Comparison of ENCODE assay signal across 8 cellular contexts in the genomic region with DNA sequence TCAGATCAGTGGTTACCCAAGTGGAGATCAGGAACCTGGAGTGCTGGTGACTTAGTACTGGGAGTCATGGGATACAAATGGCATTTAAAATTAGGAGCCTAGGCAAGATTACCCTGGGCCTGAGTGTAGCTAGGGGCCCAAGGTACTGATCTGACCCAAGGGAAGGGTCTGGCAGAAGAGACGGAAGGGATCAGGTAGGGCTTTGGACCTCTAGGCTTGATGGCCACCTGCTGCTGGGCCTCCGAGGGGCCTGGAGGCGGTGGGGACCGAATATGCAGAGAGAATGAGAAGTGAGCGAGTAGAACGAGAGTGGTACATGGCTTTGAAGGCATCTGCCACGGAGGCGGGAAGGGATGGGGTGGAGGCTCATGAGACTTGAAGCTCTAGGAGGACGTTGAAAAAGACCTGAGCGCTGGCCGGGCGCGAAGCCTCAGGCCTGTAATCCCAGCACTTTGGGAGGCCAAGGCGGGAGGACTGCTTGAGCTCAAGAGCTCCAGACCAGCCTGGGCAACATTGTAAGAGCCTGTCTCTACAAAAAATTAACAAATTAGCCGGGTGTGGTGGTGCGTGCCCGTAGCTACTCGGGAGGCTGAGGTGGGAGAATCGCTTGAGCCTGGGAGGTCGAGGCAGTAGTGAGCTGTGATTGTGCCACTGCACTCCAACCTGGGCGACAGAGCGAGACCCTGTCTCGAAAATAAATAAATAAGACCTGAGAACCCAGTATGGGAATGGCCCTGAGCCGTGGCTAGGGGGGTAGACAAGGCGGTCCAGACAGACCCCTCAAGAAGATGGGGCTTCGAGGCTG. TPM values are rescaled to one million over a fixed set of nuclear protein-coding genes. Genes with fewer than 3 reads are reported as not detected.
DNase-seq lines count a peak whose midpoint lies in the region; ATAC-seq and TF ChIP-seq lines count a peak whose summit lies in the region.

No MANE protein-coding gene starts in this region.

- H3K27me3 ChIP-seq in kidney epithelial cell (ENCODE audit: control insufficient read depth, insufficient read depth, low read length) (no peaks in the 10 kb centered on the region), testis (no peaks in the 10 kb centered on the region)

- H3K4me1 Mint-ChIP-seq in T-helper 2 cell treated with Interferon-gamma antibody and Interleukin-4, amounts not matched to agents 5 μg/mL and 100 μg/mL, for 36 hours (ENCODE audit: low read depth): peaks cover 15% of the 10 kb centered on the region
- H3K4me1 Mint-ChIP-seq in activated naive CD8-positive, alpha-beta T cell treated with anti-CD3 and anti-CD28 coated beads for 36 hours: peaks cover 23% of the 10 kb centered on the region

- no peaks in the 10 kb centered on the region for H3K9me3 Mint-ChIP-seq in T-helper 2 cell treated with Interferon-gamma antibody and Interleukin-4, amounts not matched to agents 5 μg/mL and 100 μg/mL, for 36 hours
- H3K9me3 Mint-ChIP-seq in activated naive CD8-positive, alpha-beta T cell treated with anti-CD3 and anti-CD28 coated beads for 36 hours: no peaks in the 10 kb centered on the region

- no peak for TF ChIP-seq POLR2A in testis (IDR thresholded peaks at IDR 0.05)

- H3K9me3 ChIP-seq in testis: no peaks in the 10 kb centered on the region

- no peaks in the 10 kb centered on the region for H3K27me3 Mint-ChIP-seq in T-helper 2 cell treated with Interferon-gamma antibody and Interleukin-4, amounts not matched to agents 5 μg/mL and 100 μg/mL, for 36 hours (ENCODE audit: low read depth)
- H3K27me3 Mint-ChIP-seq in activated naive CD8-positive, alpha-beta T cell treated with anti-CD3 and anti-CD28 coated beads for 36 hours: no peaks in the 10 kb centered on the region

- no peak for ATAC-seq in GM21717 (IDR thresholded peaks at IDR 0.05; ENCODE audit: unreplicated experiment)

- H3K36me3 Mint-ChIP-seq in T-helper 2 cell treated with Interferon-gamma antibody and Interleukin-4, amounts not matched to agents 5 μg/mL and 100 μg/mL, for 36 hours (ENCODE audit: low read depth): peaks cover 9% of the 10 kb centered on the region
- peaks cover 4% of the 10 kb centered on the region for H3K36me3 Mint-ChIP-seq in activated naive CD8-positive, alpha-beta T cell treated with anti-CD3 and anti-CD28 coated beads for 36 hours

- peak overlapping the region; percentile 98 for H3K27ac Mint-ChIP-seq in T-helper 2 cell treated with Interferon-gamma antibody and Interleukin-4, amounts not matched to agents 5 μg/mL and 100 μg/mL, for 36 hours
- peak overlapping the region; percentile 97 for H3K27ac Mint-ChIP-seq in activated naive CD8-positive, alpha-beta T cell treated with anti-CD3 and anti-CD28 coated beads for 36 hours

- H3K4me1 ChIP-seq in testis: peaks cover 6% of the 10 kb centered on the region

- H3K36me3 ChIP-seq in kidney epithelial cell (ENCODE audit: control insufficient read depth, insufficient read depth, low read length) (no peaks in the 10 kb centered on the region), testis (ENCODE audit: low read depth, missing control alignments) (no peaks in the 10 kb centered on the region)

- peak overlapping the region; percentile 99 for H3K4me3 Mint-ChIP-seq in T-helper 2 cell treated with Interferon-gamma antibody and Interleukin-4, amounts not matched to agents 5 μg/mL and 100 μg/mL, for 36 hours
- peak overlapping the region; percentile 99 for H3K4me3 Mint-ChIP-seq in activated naive CD8-positive, alpha-beta T cell treated with anti-CD3 and anti-CD28 coated beads for 36 hours

- peak overlapping the region; percentile 80 to 88 for H3K27ac ChIP-seq in testis

- 47 to 57% methylated on average over 26 of the region's 26 CpGs for WGBS in testis, 2 donors

- intact Hi-C loops in testis (cut with DNase I; ENCODE audit: low total_unique reads): no loop called here

- H3K4me3 ChIP-seq in kidney epithelial cell (ENCODE audit: low read depth, low read length) (peak overlapping the region; percentile 76), testis (peak overlapping the region; percentile 77 to 87)

- DNase-seq in T-helper 2 cell treated with Interferon-gamma antibody and Interleukin-4, amounts not matched to agents 5 μg/mL and 100 μg/mL, for 36 hours (ENCODE audit: low spot score): no peak
- no peak for DNase-seq in T-helper 2 cell
- no peak for DNase-seq in activated naive CD8-positive, alpha-beta T cell treated with anti-CD3 and anti-CD28 coated beads for 36 hours
- DNase-seq in kidney epithelial cell (ENCODE audit: low read depth): no peak
- DNase-seq in testis: no peak
- DNase-seq in EL: no peak
- DNase-seq in stimulated activated CD4-positive, alpha-beta T cell treated with anti-CD3 and anti-CD28 coated beads, Interleukin-2, amount 100 ng/mL, for 24 hours: no peak

- TF ChIP-seq CTCF in kidney epithelial cell (IDR thresholded peaks at IDR 0.05; ENCODE audit: insufficient read depth, low read length, poor library complexity, severe bottlenecking) (no peak), testis (IDR thresholded peaks at IDR 0.05) (no peak)

RNA-seq across cellular contexts. Expression of a gene that starts 0.6 kb away (rescaled TPM):
- 10 to 100 TPM; 41.6 to 43.8 TPM for total RNA-seq in activated naive CD8-positive, alpha-beta T cell treated with anti-CD3 and anti-CD28 coated beads for 36 hours
- 34.6 and 41.1 TPM in 2 replicates for total RNA-seq in kidney epithelial cell
- total RNA-seq in testis: 10 to 100 TPM; 64.6 to 65.3 TPM
- 35.5 TPM for polyA plus RNA-seq in testis (ENCODE audit: insufficient read depth, low read depth, low replicate concordance)

RNA-seq across cellular contexts. Expression of a gene that starts 23.1 kb away (rescaled TPM):
- total RNA-seq in activated naive CD8-positive, alpha-beta T cell treated with anti-CD3 and anti-CD28 coated beads for 36 hours: 10 to 100 TPM; 52.6 to 53.8 TPM
- 82.8 and 87.1 TPM in 2 replicates for total RNA-seq in kidney epithelial cell
- 10 to 100 TPM; 33.0 to 34.3 TPM for total RNA-seq in testis
- 23.9 TPM for polyA plus RNA-seq in testis (ENCODE audit: insufficient read depth, low read depth, low replicate concordance)

RNA-seq across cellular contexts. Expression of a gene that starts 32.7 kb away (rescaled TPM):
- total RNA-seq in activated naive CD8-positive, alpha-beta T cell treated with anti-CD3 and anti-CD28 coated beads for 36 hours: under 1 TPM; 0.29 to 0.34 TPM
- total RNA-seq in kidney epithelial cell: 0.38 TPM in 1 of 2 replicates, not detected in the other
- total RNA-seq in testis: 10 to 100 TPM; 16.0 to 28.6 TPM
- polyA plus RNA-seq in testis (ENCODE audit: insufficient read depth, low read depth, low replicate concordance): 54.0 TPM

RNA-seq across cellular contexts. Expression of a gene that starts 35.4 kb away (rescaled TPM):
- total RNA-seq in activated naive CD8-positive, alpha-beta T cell treated with anti-CD3 and anti-CD28 coated beads for 36 hours: 10 to 100 TPM; 83.0 to 86.4 TPM
- total RNA-seq in kidney epithelial cell (95.5 and 128 TPM in 2 replicates), testis (10 to 100 TPM; 36.5 to 37.1 TPM)
- 9.9 TPM for polyA plus RNA-seq in testis (ENCODE audit: insufficient read depth, low read depth, low replicate concordance)

Comparison
In these comparisons a context has a peak if more than half of its experiments do, and no peak if none do; other contexts are left out.
1. RNA of a gene that starts 32.7 kb away (total RNA-seq): 16.0 to 28.6 TPM in testis; 0.38 TPM in kidney epithelial cell and 0.29 to 0.34 TPM in activated naive CD8-positive, alpha-beta T cell treated with anti-CD3 and anti-CD28 coated beads for 36 hours; every median in the first group is over 10 times any median in the second.